ENCODE assay signal across 1 cellular context in genomic region chr6:39956951-39957350, GRCh38.
TF ChIP-seq lines count a peak whose summit lies in the region.

No MANE protein-coding gene starts in this region.

TF ChIP-seq in endothelial cell of umbilical vein, 7 proteins besides CTCF, POLR2A, EP300 and RAD21:
- no peak for TF ChIP-seq MYC (IDR thresholded peaks at IDR 0.05; ENCODE audit: low read depth, low read length)
- peak; percentile 61 for TF ChIP-seq GATA2 (IDR thresholded peaks at IDR 0.05; ENCODE audit: insufficient read depth, insufficient read length, low read depth, low read length)
